In genomic region chr17:77375917-77376651, GRCh38 we compare ENCODE assay signal across 8 cellular contexts.
DNase-seq lines count a peak whose midpoint lies in the region; ATAC-seq lines count a peak whose summit lies in the region.
"Had no signal": no experiment of that assay in that cellular context is flagged by ENCODE, and none has a peak within 500 bp of the region (broad histone marks: within the 10 kb centered on the region; RNA-seq: fewer than 3 reads in every experiment).

No MANE protein-coding gene starts in this region.

- no peak for ATAC-seq in esophagus mucosa
- ATAC-seq in HG03432 (IDR thresholded peaks at IDR 0.05; ENCODE audit: unreplicated experiment) = no peak

- H3K4me1 ChIP-seq in iPS-18a (ENCODE audit: control insufficient read depth, low read depth, low read length) = peaks cover 49% of the 10 kb centered on the region

- H3K36me3 ChIP-seq in iPS-18a (ENCODE audit: control insufficient read depth, low read depth, low read length) = no peaks in the 10 kb centered on the region

- DNase-seq in NCI-H82 treated with DMSO at 0.1 percent for 48 hours (lab: John Stamatoyannopoulos, UW; ENCODE audit: unreplicated experiment) (peak; percentile 61), NCI-H1105 treated with DMSO at 0.1 percent for 48 hours (lab: John Stamatoyannopoulos, UW) (no peak)
- peak; percentile 87 for DNase-seq in activated effector memory CD4-positive, alpha-beta T cell treated with anti-CD3 and anti-CD28 coated beads, Interleukin-2, amount 50 U/mL, for 16 hours
- peak; percentile 74 for DNase-seq in stimulated activated CD4-positive, alpha-beta T cell treated with anti-CD3 and anti-CD28 coated beads, Interleukin-4, amount 100 ng/mL, for 24 hours

- H3K9me3 ChIP-seq in iPS-18a (ENCODE audit: control insufficient read depth, low read depth, low read length) = no peaks in the 10 kb centered on the region

- no peaks in the 10 kb centered on the region for H3K27me3 ChIP-seq in iPS-18a (ENCODE audit: control insufficient read depth, insufficient read depth, low read length)
- H3K27me3 ChIP-seq: SJSA1 had no signal

- no peak overlapping the region for H3K9ac ChIP-seq in iPS-18a (ENCODE audit: low read length)

- peak overlapping the region; percentile 86 for H3K4me3 ChIP-seq in iPS-18a (ENCODE audit: low read length)
- H3K4me3 ChIP-seq: SJSA1 had no signal

- no peak overlapping the region for H3K27ac ChIP-seq in iPS-18a (ENCODE audit: low read length)
- H3K27ac ChIP-seq: SJSA1 had no signal
